ENCODE assay signal across 8 cellular contexts in genomic region chr1:162023547-162024501, GRCh38. TPM values are rescaled to one million over a fixed set of nuclear protein-coding genes. Genes with fewer than 3 reads are reported as not detected.
A peak's percentile ranks its signal among the peaks of the same experiment; 100 is the strongest.
DNase-seq lines count a peak whose midpoint lies in the region; ATAC-seq and TF ChIP-seq lines count a peak whose summit lies in the region.

OLFML2B (minus strand) TSS chr1:162023869; CDS start chr1:162023430, 439 bp downstream.

- H3K4me3 ChIP-seq in AG09309 (ENCODE audit: control insufficient read depth, low read depth, low read length) (peak within 1 kb of the TSS; percentile 56), KMS-11 (IDR thresholded peaks at IDR 0.05; ENCODE audit: insufficient read depth, low read depth, low read length) (peak within 1 kb of the TSS; percentile 98), SU-DHL-6 (ENCODE audit: insufficient read depth, low read length, poor library complexity, severe bottlenecking) (peak within 1 kb of the TSS; percentile 52)

- DNase-seq in AG09309 (ENCODE audit: low read depth) (peak; percentile 61), anterior cingulate cortex (lab: John Stamatoyannopoulos, UW) (peak in 30 of 58 donors; percentile 12 to 54 (median 30)), left ventricle myocardium superior (peak; percentile 86), pons (ENCODE audit: low spot score) (peak; percentile 56)

- H3K4me2 ChIP-seq in KMS-11: peak within 1 kb of the TSS; percentile 71
- peak within 1 kb of the TSS; percentile 59 for H3K4me2 ChIP-seq in SU-DHL-6 (ENCODE audit: low read depth, low read length, poor library complexity, severe bottlenecking)

- no peaks in the 10 kb centered on the region for H3F3A ChIP-seq in SU-DHL-6 (ENCODE audit: insufficient read depth)

- H3K4me1 ChIP-seq in KMS-11 (ENCODE audit: low read depth, poor library complexity, severe bottlenecking): peaks cover 60% of the 10 kb centered on the region

- H2AFZ ChIP-seq in KMS-11 (ENCODE audit: low read depth) (peak within 1 kb of the TSS; percentile 93), SU-DHL-6 (ENCODE audit: low read depth, low read length, severe bottlenecking) (peak within 1 kb of the TSS; percentile 64)

- H3K9me2 ChIP-seq in SU-DHL-6 (replicated peaks; ENCODE audit: insufficient read depth, low read length): no peaks in the 10 kb centered on the region

- H3K9ac ChIP-seq in KMS-11 (peak within 1 kb of the TSS; percentile 55), SU-DHL-6 (ENCODE audit: low read length) (peak within 1 kb of the TSS; percentile 23; the same call in 1 of the 2 replicates)

- H3K9me3 ChIP-seq in SU-DHL-6 (ENCODE audit: insufficient read depth, low read length): no peaks in the 10 kb centered on the region

- peak within 1 kb of the TSS; percentile 43 for H3K27ac ChIP-seq in KMS-11
- no peak within 1 kb of the TSS for H3K27ac ChIP-seq in SU-DHL-6 (ENCODE audit: low read depth, low read length)

- H3K27me3 ChIP-seq in KMS-11 (ENCODE audit: insufficient read depth, low read depth): no peaks in the 10 kb centered on the region
- no peaks in the 10 kb centered on the region for H3K27me3 ChIP-seq in SU-DHL-6 (ENCODE audit: low read length)

- intact Hi-C loops in left ventricle myocardium superior (cut with micrococcal nuclease): no loop called here

- ATAC-seq in GM18909 (IDR thresholded peaks at IDR 0.05; ENCODE audit: poor library complexity, unreplicated experiment) (peak; percentile 62), left ventricle myocardium superior (peak; percentile 94), HG02870 (IDR thresholded peaks at IDR 0.05; ENCODE audit: unreplicated experiment) (no peak)

- TF ChIP-seq CTCF in AG09309 (IDR thresholded peaks at IDR 0.05; ENCODE audit: control insufficient read depth, insufficient read depth, low read depth, low read length, missing control alignments) (peak; percentile 56), KMS-11 (conservative IDR thresholded peaks at IDR 0.05; ENCODE audit: low read depth, low read length) (peak; percentile 50; the same call in 1 of the 2 replicates), SU-DHL-6 (IDR thresholded peaks at IDR 0.05; ENCODE audit: insufficient read depth, low read length, poor library complexity, severe bottlenecking) (no peak)

- H4K20me1 ChIP-seq in KMS-11 (ENCODE audit: insufficient read depth): no peaks in the 10 kb centered on the region
- no peaks in the 10 kb centered on the region for H4K20me1 ChIP-seq in SU-DHL-6 (ENCODE audit: low read depth, low read length)

- no peaks in the 10 kb centered on the region for H3K36me3 ChIP-seq in KMS-11 (ENCODE audit: insufficient read depth)
- H3K36me3 ChIP-seq in SU-DHL-6 (ENCODE audit: low read length): no peaks in the 10 kb centered on the region

- H3K79me2 ChIP-seq in KMS-11 (ENCODE audit: insufficient read depth, low read depth): peaks cover 22% of the 10 kb centered on the region; the same call in 1 of the 2 replicates
- no peaks in the 10 kb centered on the region for H3K79me2 ChIP-seq in SU-DHL-6 (ENCODE audit: insufficient read depth, low read length)

RNA-seq across cellular contexts. Expression of gene OLFML2B, which starts in this region (rescaled TPM):
- 2.4 TPM for total RNA-seq in left ventricle myocardium superior

Comparison
In these comparisons a context has a peak if more than half of its experiments do, and no peak if none do; other contexts are left out.
1. DNase-seq: peak in every context shown above with its lines; median percentile 86 in left ventricle myocardium superior; 61 in AG09309; 56 in pons; 30 in anterior cingulate cortex.